In genomic region chr1:22143586-22144033, GRCh38 we compare ENCODE assay signal across 8 cellular contexts. TPM values are rescaled to one million over a fixed set of nuclear protein-coding genes. Genes with fewer than 3 reads are reported as not detected.
A peak's percentile ranks its signal among the peaks of the same experiment; 100 is the strongest.
DNase-seq lines count a peak whose midpoint lies in the region; ATAC-seq, FAIRE-seq and TF ChIP-seq lines count a peak whose summit lies in the region.

No MANE protein-coding gene starts in this region.

- H3K36me3 ChIP-seq in CD8-positive, alpha-beta T cell (ENCODE audit: insufficient read depth, low read length), result no peaks in the 10 kb centered on the region
- H3K36me3 ChIP-seq in parathyroid adenoma (ENCODE audit: control insufficient read depth, insufficient read depth, low read length), result no peaks in the 10 kb centered on the region

- no peak for DNase-seq in CD8-positive, alpha-beta T cell
- DNase-seq in RWPE1 (ENCODE audit: low spot score), result no peak
- peak; percentile 20 for DNase-seq in fibroblast of villous mesenchyme (ENCODE audit: low read depth)
- no peak for DNase-seq in stimulated activated CD4-positive, alpha-beta T cell treated with anti-CD3 and anti-CD28 coated beads, Interleukin-2, amount 100 ng/mL, for 24 hours
- no peak for DNase-seq in H54 (ENCODE audit: insufficient read length, low spot score)
- no peak for DNase-seq in NCI-H446 treated with DMSO at 0.1 percent for 48 hours (lab: John Stamatoyannopoulos, UW)

- H3K4me1 Mint-ChIP-seq in CD8-positive, alpha-beta T cell (ENCODE audit: low read depth), result peaks cover 8% of the 10 kb centered on the region

- H3K4me1 ChIP-seq in CD8-positive, alpha-beta T cell (ENCODE audit: insufficient read depth, low read length), result peaks cover 7% of the 10 kb centered on the region
- H3K4me1 ChIP-seq in parathyroid adenoma, result no peaks in the 10 kb centered on the region

- H3K79me2 ChIP-seq in parathyroid adenoma, result no peaks in the 10 kb centered on the region

- POLR2A ChIA-PET in CD8-positive, alpha-beta T cell (lab: Charles Lee), result no interaction called here
- POLR2A ChIA-PET in RWPE1 (lab: Yijun Ruan, JAX; ENCODE audit: low non-redundant PET), result no interaction called here

- no peak for ATAC-seq in CD8-positive, alpha-beta T cell
- ATAC-seq in HG02938 (IDR thresholded peaks at IDR 0.05; ENCODE audit: unreplicated experiment), result no peak

- peak overlapping the region; percentile 30 for H3K4me3 ChIP-seq in CD8-positive, alpha-beta T cell (ENCODE audit: low read depth, low read length)
- H3K4me3 ChIP-seq in fibroblast of villous mesenchyme (ENCODE audit: low read depth, low read length), result peak overlapping the region; percentile 33
- peak overlapping the region; percentile 27 for H3K4me3 ChIP-seq in parathyroid adenoma (ENCODE audit: low read depth, low read length)

- peaks cover 55% of the 10 kb centered on the region for H3K27me3 Mint-ChIP-seq in CD8-positive, alpha-beta T cell (ENCODE audit: low read depth)

- FAIRE-seq in H54 (lab: Jason Lieb, UNC), result no peak

- intact Hi-C loops in CD8-positive, alpha-beta T cell (cut with DNase I, micrococcal nuclease), result loop anchor here in 1 of 2 experiments (1.0 kb wide), 1 partner anchor 38 kb away; no protein-coding TSS in a partner anchor

- CTCF ChIA-PET in CD8-positive, alpha-beta T cell (lab: Charles Lee), result interaction anchor here (1.8 kb wide), 1 partner anchor 12 kb away, joined by 5 read pairs; no protein-coding TSS in a partner anchor
- CTCF ChIA-PET in RWPE1 (lab: Yijun Ruan, JAX), result interaction anchor here (1.0 to 1.3 kb wide), 2 partner anchors 12 to 80 kb away, joined by 3 read pairs; no protein-coding TSS in a partner anchor

- no peak overlapping the region for H3K9ac ChIP-seq in parathyroid adenoma

- TF ChIP-seq CTCF in CD8-positive, alpha-beta T cell (IDR thresholded peaks at IDR 0.05), result no peak
- TF ChIP-seq CTCF in RWPE1 (conservative IDR thresholded peaks at IDR 0.05; ENCODE audit: low read depth), result no peak; the same call in 1 of the 2 replicates
- TF ChIP-seq CTCF in fibroblast of villous mesenchyme (IDR thresholded peaks at IDR 0.05; ENCODE audit: insufficient read depth, low read depth, low read length), result no peak
- TF ChIP-seq CTCF in parathyroid adenoma (IDR thresholded peaks at IDR 0.05), result no peak

- H3K36me3 Mint-ChIP-seq in CD8-positive, alpha-beta T cell, result no peaks in the 10 kb centered on the region

- H3K27me3 ChIP-seq in CD8-positive, alpha-beta T cell (ENCODE audit: insufficient read depth, low read length), result peaks cover 14% of the 10 kb centered on the region
- H3K27me3 ChIP-seq in parathyroid adenoma (ENCODE audit: control insufficient read depth, insufficient read depth, low read length), result no peaks in the 10 kb centered on the region

- peak overlapping the region; percentile 58 for H3K4me2 ChIP-seq in parathyroid adenoma (ENCODE audit: low read length)

- H3K9me3 ChIP-seq in CD8-positive, alpha-beta T cell (ENCODE audit: low read length), result no peaks in the 10 kb centered on the region
- no peaks in the 10 kb centered on the region for H3K9me3 ChIP-seq in parathyroid adenoma (ENCODE audit: control insufficient read depth, low read length)

- H3K4me3 Mint-ChIP-seq in CD8-positive, alpha-beta T cell, result peak overlapping the region; percentile 78

- no peak for TF ChIP-seq POLR2A in H54 (IDR thresholded peaks at IDR 0.05; ENCODE audit: low read depth, low read length)

- no peaks in the 10 kb centered on the region for H3K9me3 Mint-ChIP-seq in CD8-positive, alpha-beta T cell

- H3K27ac ChIP-seq in CD8-positive, alpha-beta T cell (ENCODE audit: low read depth, low read length), result no peak overlapping the region
- H3K27ac ChIP-seq in RWPE1 (peak overlapping the region; percentile 88), parathyroid adenoma (no peak overlapping the region)

- H2AFZ ChIP-seq in parathyroid adenoma, result no peak overlapping the region

- H3K27ac Mint-ChIP-seq in CD8-positive, alpha-beta T cell, result no peak overlapping the region

RNA-seq across cellular contexts. Expression of gene WNT4, which starts 0.7 kb away (rescaled TPM):
- not detected for total RNA-seq in CD8-positive, alpha-beta T cell
- 0.43 and 0.64 TPM in 2 replicates for total RNA-seq in fibroblast of villous mesenchyme
